In the genomic region with DNA sequence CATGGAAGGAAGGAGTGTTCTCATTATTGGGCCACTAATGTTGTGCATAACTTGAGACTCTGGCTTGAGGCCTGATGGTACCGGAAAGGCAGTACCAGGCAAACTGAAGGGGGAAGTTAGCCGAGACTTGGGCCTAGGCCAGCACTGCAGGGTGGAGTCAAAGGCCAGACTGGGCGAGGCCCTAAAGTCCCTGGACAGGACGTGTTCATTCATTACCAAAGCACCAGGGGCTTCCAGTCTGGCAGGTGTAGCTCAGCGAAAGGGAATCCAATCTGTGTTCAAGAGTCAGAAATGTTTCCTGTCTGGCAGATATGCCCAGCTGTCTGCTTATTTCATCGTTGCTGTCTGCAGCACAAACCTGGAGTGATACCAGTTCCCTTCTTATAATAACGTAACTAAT, we compare ENCODE assay signal across 9 cellular contexts. TPM values are rescaled to one million over a fixed set of nuclear protein-coding genes. Genes with fewer than 3 reads are reported as not detected.
DNase-seq lines count a peak whose midpoint lies in the region; ATAC-seq, FAIRE-seq and TF ChIP-seq lines count a peak whose summit lies in the region.
"Had no signal": no experiment of that assay in that cellular context is flagged by ENCODE, and none has a peak within 500 bp of the region (broad histone marks: within the 10 kb centered on the region; RNA-seq: fewer than 3 reads in every experiment).

No MANE protein-coding gene starts in this region.

- POLR2A ChIA-PET in HepG2 (lab: Yijun Ruan, JAX), result no interaction called here

- no peaks in the 10 kb centered on the region for H3K79me2 ChIP-seq in HepG2 (ENCODE audit: insufficient read depth, low read length)

- TF ChIP-seq CTCF in HepG2 (CRISPR knock-in tag; IDR thresholded peaks at IDR 0.05), result no peak
- TF ChIP-seq CTCF in uterus (IDR thresholded peaks at IDR 0.05), result no peak

- in situ Hi-C loops in HepG2 (cut with HindIII; ENCODE audit: extremely low pct_ligation_motif_present, low pct_unique_long_range_greater_than_20kb), result no loop called here

- no TSS peak for BruUV-seq in HepG2 (replicated peaks; lab: Mats Ljungman, UMichigan)

- TF ChIP-seq RAD21 in HepG2 (CRISPR knock-in tag; IDR thresholded peaks at IDR 0.05), result no peak

- H2AFZ ChIP-seq in HepG2 (ENCODE audit: low read length), result peak overlapping the region; percentile 16

- H3K4me1 ChIP-seq in HepG2 (ENCODE audit: insufficient read depth, low read length), result peaks cover 24% of the 10 kb centered on the region
- no peaks in the 10 kb centered on the region for H3K4me1 ChIP-seq in uterus

- H3K9me3 ChIP-seq in HepG2 (ENCODE audit: low read length) (no peaks in the 10 kb centered on the region), uterus (no peaks in the 10 kb centered on the region)

- DNase-seq in DMS53 (lab: John Stamatoyannopoulos, UW), result peak; percentile 23
- DNase-seq in DMS53 treated with DMSO at 0.1 percent for 48 hours (lab: John Stamatoyannopoulos, UW; ENCODE audit: unreplicated experiment), result no peak
- DNase-seq in astrocyte of the hippocampus (ENCODE audit: low read depth, low spot score), result peak; percentile 18
- no peak for DNase-seq in HepG2 (ENCODE audit: low spot score)
- peak; percentile 47 to 69 for DNase-seq in uterus

- no peaks in the 10 kb centered on the region for H4K20me1 ChIP-seq in HepG2 (ENCODE audit: insufficient read depth, low read length)

- peak overlapping the region; percentile 24; the same call in 1 of the 2 replicates for H3K9ac ChIP-seq in HepG2 (ENCODE audit: insufficient read depth, low read depth, low read length)

- TF ChIP-seq POLR2A in HepG2 (IDR thresholded peaks at IDR 0.05; ENCODE audit: insufficient read depth in 1 of 2, low read depth in 2 of 2, low read length in 2 of 2), result no peak
- TF ChIP-seq POLR2A in uterus (IDR thresholded peaks at IDR 0.05), result no peak

- CTCF ChIA-PET in HepG2 (lab: Yijun Ruan, JAX; ENCODE audit: low intra/inter-chr PET ratio, low total read pairs), result no interaction called here

- H3K4me3 ChIP-seq in HepG2 (replicated peaks in 1 of 3; ENCODE audit: insufficient read depth in 1 of 3, low read depth in 2 of 3, low read length in 3 of 3), result peak overlapping the region in 1 of 3 experiments; percentile 29; a peak in 1 of 6 replicates
- H3K4me3 ChIP-seq in uterus, result no peak overlapping the region

- ATAC-seq in HepG2 (peak; percentile 3; the same call in 2 of the 3 replicates), HG03439 (IDR thresholded peaks at IDR 0.05; ENCODE audit: unreplicated experiment) (no peak), GM21360 (IDR thresholded peaks at IDR 0.05; ENCODE audit: unreplicated experiment) (no peak), HG02870 (IDR thresholded peaks at IDR 0.05; ENCODE audit: unreplicated experiment) (no peak)

- no peak for FAIRE-seq in HepG2 (lab: Jason Lieb, UNC)
- FAIRE-seq: A204.1 had no signal

- H3K27me3 ChIP-seq in HepG2 (ENCODE audit: control insufficient read depth in 1 of 2, insufficient read depth in 2 of 2, low read length in 2 of 2) (no peaks in the 10 kb centered on the region), uterus (no peaks in the 10 kb centered on the region)

- WGBS in HepG2 (ENCODE audit: low lambda C conversion rate), result 13% methylated on average over 7 of the region's 7 CpGs

- H3K27ac ChIP-seq in HepG2 (ENCODE audit: extremely low read length, insufficient read depth, low read length), result no peak overlapping the region
- no peak overlapping the region for H3K27ac ChIP-seq in uterus

- TF ChIP-seq EP300 in HepG2 (IDR thresholded peaks at IDR 0.05; ENCODE audit: low read depth in 2 of 2, low read length in 2 of 2) (no peak), HepG2 (CRISPR knock-in tag; IDR thresholded peaks at IDR 0.05; ENCODE audit: borderline replicate concordance) (no peak)

- intact Hi-C loops in HepG2 (cut with micrococcal nuclease; ENCODE audit: unreplicated experiment) (no loop called here), uterus (cut with DNase I; ENCODE audit: low total_unique reads) (no loop called here)

- peak overlapping the region; percentile 56 for H3K4me2 ChIP-seq in HepG2 (ENCODE audit: low read depth, low read length)

- no peaks in the 10 kb centered on the region for H3K36me3 ChIP-seq in HepG2 (replicated peaks in 1 of 2; ENCODE audit: control insufficient read depth in 1 of 2, insufficient read depth in 2 of 2, low read length in 2 of 2)
- no peaks in the 10 kb centered on the region for H3K36me3 ChIP-seq in uterus

TF ChIP-seq in HepG2, 621 proteins besides CTCF, POLR2A, EP300 and RAD21 (continues in another document):
- TF ChIP-seq, protein P1, sequence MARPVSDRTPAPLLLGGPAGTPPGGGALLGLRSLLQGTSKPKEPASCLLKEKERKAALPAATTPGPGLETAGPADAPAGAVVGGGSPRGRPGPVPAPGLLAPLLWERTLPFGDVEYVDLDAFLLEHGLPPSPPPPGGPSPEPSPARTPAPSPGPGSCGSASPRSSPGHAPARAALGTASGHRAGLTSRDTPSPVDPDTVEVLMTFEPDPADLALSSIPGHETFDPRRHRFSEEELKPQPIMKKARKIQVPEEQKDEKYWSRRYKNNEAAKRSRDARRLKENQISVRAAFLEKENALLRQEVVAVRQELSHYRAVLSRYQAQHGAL (CRISPR knock-in tag; IDR thresholded peaks at IDR 0.05; ENCODE audit: not compliant biosample characterization), result no peak
- TF ChIP-seq RBM39 (IDR thresholded peaks at IDR 0.05; ENCODE audit: low read depth, low read length, poor library complexity, severe bottlenecking), result no peak
- no peak for TF ChIP-seq ZNF713 (CRISPR knock-in tag; IDR thresholded peaks at IDR 0.05)
- peak; percentile 63 for TF ChIP-seq ZFX (CRISPR knock-in tag; IDR thresholded peaks at IDR 0.05; ENCODE audit: low read depth)
- TF ChIP-seq ZFP1 (CRISPR knock-in tag; IDR thresholded peaks at IDR 0.05), result no peak
- TF ChIP-seq XRCC5 (optimal IDR thresholded peaks at IDR 0.05; ENCODE audit: low read length), result peak; percentile 24
- TF ChIP-seq ZNF256 (CRISPR knock-in tag; conservative IDR thresholded peaks at IDR 0.05), result no peak
- TF ChIP-seq AHR (CRISPR knock-in tag; IDR thresholded peaks at IDR 0.05), result no peak
- no peak for TF ChIP-seq NFE2L1 (CRISPR knock-in tag; IDR thresholded peaks at IDR 0.05; ENCODE audit: borderline replicate concordance)
- TF ChIP-seq, protein P2, sequence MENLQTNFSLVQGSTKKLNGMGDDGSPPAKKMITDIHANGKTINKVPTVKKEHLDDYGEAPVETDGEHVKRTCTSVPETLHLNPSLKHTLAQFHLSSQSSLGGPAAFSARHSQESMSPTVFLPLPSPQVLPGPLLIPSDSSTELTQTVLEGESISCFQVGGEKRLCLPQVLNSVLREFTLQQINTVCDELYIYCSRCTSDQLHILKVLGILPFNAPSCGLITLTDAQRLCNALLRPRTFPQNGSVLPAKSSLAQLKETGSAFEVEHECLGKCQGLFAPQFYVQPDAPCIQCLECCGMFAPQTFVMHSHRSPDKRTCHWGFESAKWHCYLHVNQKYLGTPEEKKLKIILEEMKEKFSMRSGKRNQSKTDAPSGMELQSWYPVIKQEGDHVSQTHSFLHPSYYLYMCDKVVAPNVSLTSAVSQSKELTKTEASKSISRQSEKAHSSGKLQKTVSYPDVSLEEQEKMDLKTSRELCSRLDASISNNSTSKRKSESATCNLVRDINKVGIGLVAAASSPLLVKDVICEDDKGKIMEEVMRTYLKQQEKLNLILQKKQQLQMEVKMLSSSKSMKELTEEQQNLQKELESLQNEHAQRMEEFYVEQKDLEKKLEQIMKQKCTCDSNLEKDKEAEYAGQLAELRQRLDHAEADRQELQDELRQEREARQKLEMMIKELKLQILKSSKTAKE (CRISPR knock-in tag; IDR thresholded peaks at IDR 0.05; ENCODE audit: borderline replicate concordance), result no peak
- no peak for TF ChIP-seq ZNF205 (CRISPR knock-in tag; IDR thresholded peaks at IDR 0.05)
- no peak for TF ChIP-seq SALL1 (CRISPR knock-in tag; IDR thresholded peaks at IDR 0.05)
- TF ChIP-seq ZNF616 (CRISPR knock-in tag; IDR thresholded peaks at IDR 0.05; ENCODE audit: low read depth), result no peak
- no peak for TF ChIP-seq LCORL (IDR thresholded peaks at IDR 0.05)
- TF ChIP-seq LCORL (CRISPR knock-in tag; IDR thresholded peaks at IDR 0.05), result 0 out of 2 replicates have a peak, but pooled peaks have one; percentile 28
- TF ChIP-seq ZNF292 (CRISPR knock-in tag; IDR thresholded peaks at IDR 0.05; ENCODE audit: borderline replicate concordance, low read depth), result peak; percentile 30; the same call in 1 of the 2 replicates
- TF ChIP-seq, protein P3, sequence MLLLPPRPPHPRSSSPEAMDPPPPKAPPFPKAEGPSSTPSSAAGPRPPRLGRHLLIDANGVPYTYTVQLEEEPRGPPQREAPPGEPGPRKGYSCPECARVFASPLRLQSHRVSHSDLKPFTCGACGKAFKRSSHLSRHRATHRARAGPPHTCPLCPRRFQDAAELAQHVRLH (CRISPR knock-in tag; IDR thresholded peaks at IDR 0.05; ENCODE audit: borderline replicate concordance, low read depth), result no peak
- TF ChIP-seq ZNF30 (CRISPR knock-in tag; IDR thresholded peaks at IDR 0.05), result no peak
- no peak for TF ChIP-seq ZSCAN29 (CRISPR knock-in tag; conservative IDR thresholded peaks at IDR 0.05)

RNA-seq across cellular contexts. Expression of a gene that starts 4.7 kb away (rescaled TPM):
- total RNA-seq in HepG2 (2016; rRNA removed; fragmentation: Illumina TruSeq; extraction: Trizol) (26.6 and 33.4 TPM in 2 replicates), uterus (10 to 100 TPM; 11.0 to 71.9 (median 56.2) TPM)
- total RNA-seq in HepG2 (2016; cell fraction: cytosol; rRNA removed; fragmentation: Illumina TruSeq; extraction: Trizol; ENCODE audit: low read depth), result 3.5 and 3.9 TPM in 2 replicates
- total RNA-seq in HepG2 (2016; cell fraction: insoluble cytoplasmic fraction; rRNA removed; fragmentation: Illumina TruSeq; extraction: Trizol), result 25.9 and 29.3 TPM in 2 replicates
- 11.7 and 12.0 TPM in 2 replicates for total RNA-seq in HepG2 (2016; cell fraction: membrane; rRNA removed; fragmentation: Illumina TruSeq; extraction: Trizol)
- total RNA-seq in HepG2 (2016; cell fraction: nucleus; rRNA removed; fragmentation: Illumina TruSeq; extraction: Trizol), result 31.8 and 37.1 TPM in 2 replicates
- 22.4 and 26.0 TPM in 2 replicates for polyA plus RNA-seq in HepG2 (2011; rRNA removed)
- 10.9 and 13.6 TPM in 2 replicates for polyA plus RNA-seq in HepG2 (2011; cell fraction: cytosol; rRNA removed)
- polyA plus RNA-seq in HepG2 (2011; cell fraction: nucleus; rRNA removed), result 38.3 and 45.6 TPM in 2 replicates
- 18.4 and 19.9 TPM in 2 replicates for polyA plus RNA-seq in HepG2 (2012)
- polyA plus RNA-seq in HepG2 (2016; cell fraction: cytosol; fragmentation: Illumina TruSeq; extraction: Trizol; ENCODE audit: low read depth), result 0.83 and 1.1 TPM in 2 replicates
- polyA plus RNA-seq in HepG2 (2016; cell fraction: insoluble cytoplasmic fraction; fragmentation: Illumina TruSeq; extraction: Trizol; ENCODE audit: low read depth), result 21.8 and 23.6 TPM in 2 replicates
- 3.7 and 3.8 TPM in 2 replicates for polyA plus RNA-seq in HepG2 (2016; cell fraction: membrane; fragmentation: Illumina TruSeq; extraction: Trizol; ENCODE audit: low read depth)
- 38.0 and 42.0 TPM in 2 replicates for polyA plus RNA-seq in HepG2 (2016; cell fraction: nucleus; fragmentation: Illumina TruSeq; extraction: Trizol; ENCODE audit: insufficient read depth, low read depth)
- polyA minus RNA-seq in HepG2 (2011; rRNA and poly(A)+ RNA removed; ENCODE audit: low replicate concordance), result 41.6 and 48.2 TPM in 2 replicates
- polyA minus RNA-seq in HepG2 (2011; cell fraction: cytosol; rRNA and poly(A)+ RNA removed), result 16.7 and 18.5 TPM in 2 replicates
- polyA minus RNA-seq in HepG2 (2011; cell fraction: nucleus; rRNA and poly(A)+ RNA removed), result 54.3 and 55.9 TPM in 2 replicates

Comparison
In these comparisons a context has a peak if more than half of its experiments do, and no peak if none do; other contexts are left out.
1. DNase-seq: peak in DMS53 (single experiment), astrocyte of the hippocampus (single experiment) and uterus (2 of 2); none in DMS53 treated with DMSO at 0.1 percent for 48 hours (single experiment) and HepG2 (single experiment).